17 cellular contexts compared by ENCODE assay signal in genomic region chr1:40838045-40838979, GRCh38. TPM values are rescaled to one million over a fixed set of nuclear protein-coding genes. Genes with fewer than 3 reads are reported as not detected.
"Had no signal": no experiment of that assay in that cellular context is flagged by ENCODE, and none has a peak within 500 bp of the region (broad histone marks: within the 10 kb centered on the region; RNA-seq: fewer than 3 reads in every experiment).

No MANE protein-coding gene starts in this region.

- H3K4me3 ChIP-seq: gastrocnemius medialis, heart left ventricle, sigmoid colon, thyroid gland had no signal

- H3K27ac Mint-ChIP-seq: dendritic cell treated with granulocyte-macrophage colony-stimulating factor and Interleukin-4, amounts not matched to agents 40 ng/mL and 50 ng/mL, for 4 days; effector memory CD8-positive, alpha-beta T cell; natural killer cell treated with Interleukin-12 subunit alpha and Interleukin-12 subunit beta and Interleukin-15 and Interleukin-18, amount 100 ng/mL, for 72 hours had no signal

- H3K9me3 ChIP-seq: gastrocnemius medialis, thyroid gland had no signal

- H3K9me3 Mint-ChIP-seq: effector memory CD8-positive, alpha-beta T cell; natural killer cell treated with Interleukin-12 subunit alpha and Interleukin-12 subunit beta and Interleukin-15 and Interleukin-18, amount 100 ng/mL, for 72 hours had no signal

- H3K27ac ChIP-seq: brain microvascular endothelial cell, epithelial cell of prostate, gastrocnemius medialis, heart left ventricle, sigmoid colon had no signal

- H3K4me3 Mint-ChIP-seq: activated CD4-positive, alpha-beta T cell treated with anti-CD3 and anti-CD28 coated beads, Interleukin-2, amount 10 ng/mL, durations not matched to agents 7 days and 5 days; activated naive CD8-positive, alpha-beta T cell treated with anti-CD3 and anti-CD28 coated beads, Interleukin-2, amount 10 ng/mL, durations not matched to agents 7 days and 5 days; dendritic cell treated with granulocyte-macrophage colony-stimulating factor and Interleukin-4, amounts not matched to agents 40 ng/mL and 50 ng/mL, for 4 days; effector memory CD8-positive, alpha-beta T cell; natural killer cell treated with Interleukin-12 subunit alpha and Interleukin-12 subunit beta and Interleukin-15 and Interleukin-18, amount 100 ng/mL, for 72 hours had no signal

- ATAC-seq: effector memory CD8-positive, alpha-beta T cell; gastrocnemius medialis had no signal

- H3K27me3 ChIP-seq: brain microvascular endothelial cell, gastrocnemius medialis, heart left ventricle, sigmoid colon, thyroid gland had no signal

- H3K27me3 Mint-ChIP-seq: activated CD4-positive, alpha-beta T cell treated with anti-CD3 and anti-CD28 coated beads, Interleukin-2, amount 10 ng/mL, durations not matched to agents 7 days and 5 days; effector memory CD8-positive, alpha-beta T cell; natural killer cell treated with Interleukin-12 subunit alpha and Interleukin-12 subunit beta and Interleukin-15 and Interleukin-18, amount 100 ng/mL, for 72 hours had no signal

- H3K4me1 ChIP-seq: gastrocnemius medialis, heart left ventricle, sigmoid colon had no signal

- H3K36me3 ChIP-seq: brain microvascular endothelial cell, gastrocnemius medialis, heart left ventricle, thyroid gland had no signal

- DNase-seq: activated CD4-positive, alpha-beta T cell treated with anti-CD3 and anti-CD28 coated beads, Interleukin-2, amount 10 ng/mL, durations not matched to agents 7 days and 5 days; activated gamma-delta T cell treated with Interleukin-2 at 50 U/mL for 16 hours; activated naive CD8-positive, alpha-beta T cell treated with anti-CD3 and anti-CD28 coated beads, Interleukin-2, amount 10 ng/mL, durations not matched to agents 7 days and 5 days; brain microvascular endothelial cell; effector memory CD8-positive, alpha-beta T cell; gastrocnemius medialis; heart left ventricle; islet precursor cell; mesendoderm; sigmoid colon; stimulated activated CD4-positive, alpha-beta T cell treated with anti-CD3 and anti-CD28 coated beads, Interleukin-1b, Interleukin-23, amount 100 ng/mL, for 48 hours; T-helper 2 cell had no signal

RNA-seq across cellular contexts. Expression of gene KCNQ4, which starts 54.7 kb away (rescaled TPM):
- total RNA-seq: pulmonary artery endothelial cell had no signal
